ENCODE assay signal across 27 cellular contexts in genomic region chr3:5301671-5302297, GRCh38.
DNase-seq lines count a peak whose midpoint lies in the region; ATAC-seq and TF ChIP-seq lines count a peak whose summit lies in the region.
"Had no signal": no experiment of that assay in that cellular context is flagged by ENCODE, and none has a peak within 500 bp of the region (broad histone marks: within the 10 kb centered on the region; RNA-seq: fewer than 3 reads in every experiment).

No MANE protein-coding gene starts in this region.

- H3K4me1 ChIP-seq in SK-N-SH (ENCODE audit: control insufficient read depth in 1 of 2, insufficient read depth in 2 of 2, low read depth in 1 of 2, low read length in 1 of 2) (no peaks in the 10 kb centered on the region), smooth muscle cell (ENCODE audit: low read depth) (no peaks in the 10 kb centered on the region)
- H3K4me1 ChIP-seq: HAP-1, left lung, upper lobe of left lung had no signal

- TF ChIP-seq CTCF in SK-N-SH (IDR thresholded peaks at IDR 0.05): no peak
- no peak for TF ChIP-seq CTCF in fibroblast of mammary gland (conservative IDR thresholded peaks at IDR 0.05; ENCODE audit: control insufficient read depth, insufficient read depth, low read depth, low read length)
- no peak for TF ChIP-seq CTCF in smooth muscle cell (IDR thresholded peaks at IDR 0.05; ENCODE audit: borderline replicate concordance, insufficient read depth, poor library complexity, severe bottlenecking)

- H3K9me3 ChIP-seq in SK-N-SH (no peaks in the 10 kb centered on the region), smooth muscle cell (replicated peaks; ENCODE audit: low read depth) (no peaks in the 10 kb centered on the region)
- H3K9me3 ChIP-seq: HAP-1, left lung, ovary, upper lobe of left lung had no signal

- no peak for TF ChIP-seq EP300 in SK-N-SH (IDR thresholded peaks at IDR 0.05; ENCODE audit: borderline replicate concordance in 1 of 2, low read depth in 1 of 2, low read length in 1 of 2)

- H4K20me1 ChIP-seq in SK-N-SH (ENCODE audit: insufficient read depth) (no peaks in the 10 kb centered on the region), smooth muscle cell (ENCODE audit: low read depth) (no peaks in the 10 kb centered on the region)

- H3K4me3 ChIP-seq in SK-N-SH (ENCODE audit: low read depth in 2 of 2, low read length in 1 of 2): no peak overlapping the region
- no peak overlapping the region for H3K4me3 ChIP-seq in fibroblast of mammary gland (ENCODE audit: control insufficient read depth, low read depth, low read length)
- H3K4me3 ChIP-seq in smooth muscle cell: no peak overlapping the region
- H3K4me3 ChIP-seq: HAP-1, left lung, ovary, upper lobe of left lung had no signal

- DNase-seq in SK-N-SH (no peak), fibroblast of mammary gland (ENCODE audit: low read depth) (peak; percentile 27), kidney glomerular epithelial cell (lab: John Stamatoyannopoulos, UW) (peak; percentile 58), smooth muscle cell (lab: John Stamatoyannopoulos, UW; ENCODE audit: unreplicated experiment) (no peak), dermis blood vessel endothelial cell (no peak)
- DNase-seq: activated CD4-positive, alpha-beta T cell treated with anti-CD3 and anti-CD28 coated beads, Interleukin-2, amount 50 U/mL, for 1 hour; activated CD8-positive, alpha-beta memory T cell treated with anti-CD3 and anti-CD28 coated beads, Interleukin-2, amount 10 ng/mL, durations not matched to agents 7 days and 5 days; activated naive CD4-positive, alpha-beta T cell treated with anti-CD3 and anti-CD28 coated beads, Interleukin-2, amount 10 ng/mL, durations not matched to agents 7 days and 5 days; AML-193; amniotic stem cell; CD8-positive, alpha-beta T cell; GF-D8; left lung; midbrain; NCI-H1092; NCI-H2029; NCI-H69; ovary; stimulated activated CD4-positive, alpha-beta T cell treated with anti-CD3 and anti-CD28 coated beads, Interleukin-1b, Interleukin-23, amount 100 ng/mL, for 48 hours; upper lobe of left lung had no signal

- no peak for TF ChIP-seq RAD21 in SK-N-SH (IDR thresholded peaks at IDR 0.05; ENCODE audit: low read length)

- H3K36me3 ChIP-seq in SK-N-SH (replicated peaks in 1 of 2; ENCODE audit: control insufficient read depth in 1 of 2, insufficient read depth in 2 of 2, low read length in 1 of 2) (no peaks in the 10 kb centered on the region), smooth muscle cell (ENCODE audit: low read depth) (no peaks in the 10 kb centered on the region)
- H3K36me3 ChIP-seq: HAP-1, left lung, ovary, upper lobe of left lung had no signal

- H3K27ac ChIP-seq in SK-N-SH (ENCODE audit: low read depth in 2 of 2, low read length in 1 of 2) (peak overlapping the region in 1 of 2 experiments; percentile 46; a peak in 2 of 4 replicates), smooth muscle cell (ENCODE audit: low read depth) (peak overlapping the region; percentile 81)
- H3K27ac ChIP-seq: 22Rv1, left lung, ovary, RWPE1, upper lobe of left lung, VCaP had no signal

- H3F3A ChIP-seq in SK-N-SH (replicated peaks; ENCODE audit: insufficient read depth) (peaks cover 7% of the 10 kb centered on the region), smooth muscle cell (ENCODE audit: low read depth) (no peaks in the 10 kb centered on the region)

- POLR2A ChIA-PET in SK-N-SH (lab: Yijun Ruan, JAX): no interaction called here

- CTCF ChIA-PET in SK-N-SH (lab: Yijun Ruan, JAX): interaction anchor here (1.1 kb wide), 1 partner anchor 38 kb away, joined by 3 read pairs; no protein-coding TSS in a partner anchor

- H3K4me2 ChIP-seq in SK-N-SH (peak overlapping the region; percentile 52), smooth muscle cell (peak overlapping the region; percentile 19)

- 29% methylated on average over 7 of the region's 7 CpGs for WGBS in SK-N-SH (ENCODE audit: low lambda C conversion rate)
- 38% methylated on average over 7 of the region's 7 CpGs for WGBS in smooth muscle cell (ENCODE audit: low lambda C conversion rate)

- no peaks in the 10 kb centered on the region for H3K79me2 ChIP-seq in SK-N-SH (ENCODE audit: insufficient read depth)
- H3K79me2 ChIP-seq in smooth muscle cell (ENCODE audit: low read depth): no peaks in the 10 kb centered on the region

- H2AFZ ChIP-seq in SK-N-SH (ENCODE audit: low read depth) (peak overlapping the region; percentile 81), smooth muscle cell (ENCODE audit: low read depth) (peak overlapping the region; percentile 33)

- H3K27me3 ChIP-seq in SK-N-SH (ENCODE audit: insufficient read depth) (no peaks in the 10 kb centered on the region), smooth muscle cell (ENCODE audit: low read depth) (no peaks in the 10 kb centered on the region)
- H3K27me3 ChIP-seq: left lung, ovary, upper lobe of left lung had no signal

- no peaks in the 10 kb centered on the region for H3K9me2 ChIP-seq in SK-N-SH

- ATAC-seq in SK-N-SH treated with all-trans-retinoic acid at 6 μM for 48 hours: no peak
- no peak for ATAC-seq in HG03108 (IDR thresholded peaks at IDR 0.05; ENCODE audit: unreplicated experiment)
- no peak for ATAC-seq in GM19351 (IDR thresholded peaks at IDR 0.05; ENCODE audit: unreplicated experiment)
- ATAC-seq: activated CD8-positive, alpha-beta memory T cell treated with anti-CD3 and anti-CD28 coated beads, Interleukin-2, amount 10 ng/mL, durations not matched to agents 7 days and 5 days; CD8-positive, alpha-beta T cell; left lung had no signal

- H3K9ac ChIP-seq in SK-N-SH (no peak overlapping the region), smooth muscle cell (ENCODE audit: low read depth) (peak overlapping the region; percentile 32)

TF ChIP-seq in SK-N-SH, 30 proteins besides CTCF, POLR2A, EP300 and RAD21 (continues in another document):
- TF ChIP-seq IRF3 (IDR thresholded peaks at IDR 0.05; ENCODE audit: low read depth, low read length): no peak
- no peak for TF ChIP-seq MEF2A (IDR thresholded peaks at IDR 0.05; ENCODE audit: borderline replicate concordance, low read depth)
- no peak for TF ChIP-seq USF1 (IDR thresholded peaks at IDR 0.05; ENCODE audit: borderline replicate concordance, low read depth)
- no peak for TF ChIP-seq PBX3 (IDR thresholded peaks at IDR 0.05)
- no peak for TF ChIP-seq YY1 (IDR thresholded peaks at IDR 0.05; ENCODE audit: low read depth)
- no peak for TF ChIP-seq SMC3 (IDR thresholded peaks at IDR 0.05; ENCODE audit: low read depth, low read length)

TF ChIP-seq in SK-N-SH treated with all-trans-retinoic acid at 6 μM for 48 hours, 23 proteins besides CTCF, POLR2A, EP300 and RAD21 (continues in another document):
- TF ChIP-seq TSHZ2 (CRISPR knock-in tag; IDR thresholded peaks at IDR 0.05): no peak
- no peak for TF ChIP-seq PPARA (CRISPR knock-in tag; IDR thresholded peaks at IDR 0.05; ENCODE audit: borderline replicate concordance)
- no peak for TF ChIP-seq ZNF70 (CRISPR knock-in tag; IDR thresholded peaks at IDR 0.05)
- no peak for TF ChIP-seq TCF4 (CRISPR knock-in tag; IDR thresholded peaks at IDR 0.05; ENCODE audit: borderline replicate concordance)
- TF ChIP-seq ZFP3 (CRISPR knock-in tag; IDR thresholded peaks at IDR 0.05): no peak
- TF ChIP-seq OSR1 (CRISPR knock-in tag; IDR thresholded peaks at IDR 0.05): no peak
- no peak for TF ChIP-seq ISL1 (CRISPR knock-in tag; IDR thresholded peaks at IDR 0.05)
- TF ChIP-seq PATZ1 (CRISPR knock-in tag; IDR thresholded peaks at IDR 0.05; ENCODE audit: borderline replicate concordance): no peak
- TF ChIP-seq SNAI2 (CRISPR knock-in tag; IDR thresholded peaks at IDR 0.05): no peak

Comparison
In these comparisons a context has a peak if more than half of its experiments do, and no peak if none do; other contexts are left out.
1. DNase-seq: peak in fibroblast of mammary gland (single experiment) and kidney glomerular epithelial cell (single experiment); none in SK-N-SH (single experiment), smooth muscle cell (single experiment) and dermis blood vessel endothelial cell (single experiment).